ENCODE assay signal across 24 cellular contexts in the genomic region with DNA sequence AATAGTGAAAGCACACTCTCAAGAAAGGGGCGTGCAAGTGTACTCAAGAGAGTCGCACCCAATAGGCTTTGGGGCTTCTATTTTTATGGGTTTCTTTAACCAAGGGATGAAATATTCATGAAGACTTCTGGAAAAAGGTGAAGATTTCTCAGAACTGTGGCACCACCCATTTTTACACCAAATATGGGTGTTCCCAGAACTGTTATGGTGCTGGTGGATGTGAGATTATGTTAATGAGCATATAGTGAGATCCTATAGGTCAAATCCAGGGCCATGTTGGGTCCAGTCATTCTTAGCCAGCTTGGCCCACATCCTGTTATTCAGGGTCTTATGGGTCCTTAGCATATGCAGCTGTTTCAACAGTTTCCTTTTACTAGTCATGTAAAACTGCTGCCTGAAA. TPM values are rescaled to one million over a fixed set of nuclear protein-coding genes. Genes with fewer than 3 reads are reported as not detected.
DNase-seq lines count a peak whose midpoint lies in the region; ATAC-seq lines count a peak whose summit lies in the region.
"Had no signal": no experiment of that assay in that cellular context is flagged by ENCODE, and none has a peak within 500 bp of the region (broad histone marks: within the 10 kb centered on the region; RNA-seq: fewer than 3 reads in every experiment).

No MANE protein-coding gene starts in this region.

- DNase-seq in NK-92 treated with Interleukin-12 subunit alpha and Interleukin-12 subunit beta, amount 100 ng/mL, for 24 hours (lab: John Stamatoyannopoulos, UW): peak; percentile 5
- no peak for DNase-seq in NK-92 (lab: John Stamatoyannopoulos, UW; ENCODE audit: unreplicated experiment)
- DNase-seq in activated naive CD4-positive, alpha-beta T cell treated with anti-CD3 and anti-CD28 coated beads, Interleukin-2, amount 50 U/mL, for 72 hours (ENCODE audit: low spot score in 2 of 2): no peak
- no peak for DNase-seq in activated naive CD4-positive, alpha-beta T cell (lab: John Stamatoyannopoulos, UW)
- DNase-seq in stimulated activated naive CD8-positive, alpha-beta T cell treated with anti-CD3 and anti-CD28 coated beads, Interleukin-15, Interleukin-2, amounts not matched to agents 100 U/mL and 50 U/mL, for 24 hours: peak; percentile 3
- no peak for DNase-seq in RPMI8226
- DNase-seq: activated B cell treated with CpG ODN at 0.5 μM for 24 hours; activated gamma-delta T cell treated with Interleukin-2 at 50 U/mL for 16 hours; anterior cingulate cortex; colonic mucosa; effector CD8-positive, alpha-beta T cell; glutamatergic neuron; left ventricle myocardium superior; naive B cell; NCI-H1436 treated with DMSO at 0.1 percent for 48 hours; nucleus accumbens; SIG-M5; stomach; T1000; thyroid gland had no signal

- peaks cover 4% of the 10 kb centered on the region for H3K27me3 Mint-ChIP-seq in activated T-helper 17 cell treated with anti-CD3 and anti-CD28 coated beads, Interleukin-2, amount 50 U/mL, for 72 hours

- H3K9me3 Mint-ChIP-seq in activated naive CD4-positive, alpha-beta T cell treated with anti-CD3 and anti-CD28 coated beads, Interleukin-2, amount 50 U/mL, for 72 hours: no peaks in the 10 kb centered on the region
- no peaks in the 10 kb centered on the region for H3K9me3 Mint-ChIP-seq in activated T-helper 17 cell treated with anti-CD3 and anti-CD28 coated beads, Interleukin-2, amount 50 U/mL, for 72 hours
- H3K9me3 Mint-ChIP-seq: activated B cell treated with CpG ODN at 0.5 μM for 24 hours had no signal

- H3K4me3 Mint-ChIP-seq in activated T-helper 17 cell treated with anti-CD3 and anti-CD28 coated beads, Interleukin-2, amount 50 U/mL, for 72 hours: no peak overlapping the region
- H3K4me3 Mint-ChIP-seq: activated B cell treated with CpG ODN at 0.5 μM for 24 hours, mesothelial cell of epicardium, naive B cell had no signal

- peak; percentile 97 to 99 for ATAC-seq in activated naive CD4-positive, alpha-beta T cell treated with anti-CD3 and anti-CD28 coated beads, Interleukin-2, amount 50 U/mL, for 72 hours
- ATAC-seq in activated T-helper 17 cell treated with anti-CD3 and anti-CD28 coated beads, Interleukin-2, amount 50 U/mL, for 72 hours (replicated peaks): peak; percentile 97
- ATAC-seq in stimulated activated naive CD8-positive, alpha-beta T cell treated with anti-CD3 and anti-CD28 coated beads, Interleukin-15, Interleukin-2, amounts not matched to agents 100 U/mL and 50 U/mL, for 24 hours: peak; percentile 80
- ATAC-seq in HG02623 (IDR thresholded peaks at IDR 0.05; ENCODE audit: unreplicated experiment): no peak
- ATAC-seq: left ventricle myocardium superior, sciatic nerve had no signal

- no peak overlapping the region for H3K27ac Mint-ChIP-seq in activated naive CD4-positive, alpha-beta T cell treated with anti-CD3 and anti-CD28 coated beads, Interleukin-2, amount 50 U/mL, for 72 hours
- no peak overlapping the region for H3K27ac Mint-ChIP-seq in activated T-helper 17 cell treated with anti-CD3 and anti-CD28 coated beads, Interleukin-2, amount 50 U/mL, for 72 hours
- H3K27ac Mint-ChIP-seq: activated B cell treated with CpG ODN at 0.5 μM for 24 hours, mesothelial cell of epicardium, naive B cell had no signal

- no peaks in the 10 kb centered on the region for H3K36me3 Mint-ChIP-seq in activated naive CD4-positive, alpha-beta T cell treated with anti-CD3 and anti-CD28 coated beads, Interleukin-2, amount 50 U/mL, for 72 hours
- H3K36me3 Mint-ChIP-seq in activated T-helper 17 cell treated with anti-CD3 and anti-CD28 coated beads, Interleukin-2, amount 50 U/mL, for 72 hours (ENCODE audit: low read depth): no peaks in the 10 kb centered on the region

- no peaks in the 10 kb centered on the region for H3K4me1 Mint-ChIP-seq in activated T-helper 17 cell treated with anti-CD3 and anti-CD28 coated beads, Interleukin-2, amount 50 U/mL, for 72 hours
- H3K4me1 Mint-ChIP-seq: activated B cell treated with CpG ODN at 0.5 μM for 24 hours, naive B cell had no signal

RNA-seq across cellular contexts. Expression of a gene that starts 14.8 kb away (rescaled TPM):
- 10 to 100 TPM in 1 of 2 donors, 1 to 10 TPM in 1; 8.1 to 12.2 TPM for total RNA-seq in activated naive CD4-positive, alpha-beta T cell treated with anti-CD3 and anti-CD28 coated beads, Interleukin-2, amount 50 U/mL, for 72 hours
- total RNA-seq in activated T-helper 17 cell treated with anti-CD3 and anti-CD28 coated beads, Interleukin-2, amount 50 U/mL, for 72 hours: 10 to 100 TPM in 1 of 2 donors, 1 to 10 TPM in 1; 6.2 to 12.3 TPM

Comparison
In these comparisons a context has a peak if more than half of its experiments do, and no peak if none do; other contexts are left out.
1. DNase-seq: peak in NK-92 treated with Interleukin-12 subunit alpha and Interleukin-12 subunit beta, amount 100 ng/mL, for 24 hours (single experiment) and stimulated activated naive CD8-positive, alpha-beta T cell treated with anti-CD3 and anti-CD28 coated beads, Interleukin-15, Interleukin-2, amounts not matched to agents 100 U/mL and 50 U/mL, for 24 hours (single experiment); none in NK-92 (single experiment), activated naive CD4-positive, alpha-beta T cell treated with anti-CD3 and anti-CD28 coated beads, Interleukin-2, amount 50 U/mL, for 72 hours (0 of 2), activated naive CD4-positive, alpha-beta T cell (0 of 4) and RPMI8226 (single experiment).